In the genomic region with DNA sequence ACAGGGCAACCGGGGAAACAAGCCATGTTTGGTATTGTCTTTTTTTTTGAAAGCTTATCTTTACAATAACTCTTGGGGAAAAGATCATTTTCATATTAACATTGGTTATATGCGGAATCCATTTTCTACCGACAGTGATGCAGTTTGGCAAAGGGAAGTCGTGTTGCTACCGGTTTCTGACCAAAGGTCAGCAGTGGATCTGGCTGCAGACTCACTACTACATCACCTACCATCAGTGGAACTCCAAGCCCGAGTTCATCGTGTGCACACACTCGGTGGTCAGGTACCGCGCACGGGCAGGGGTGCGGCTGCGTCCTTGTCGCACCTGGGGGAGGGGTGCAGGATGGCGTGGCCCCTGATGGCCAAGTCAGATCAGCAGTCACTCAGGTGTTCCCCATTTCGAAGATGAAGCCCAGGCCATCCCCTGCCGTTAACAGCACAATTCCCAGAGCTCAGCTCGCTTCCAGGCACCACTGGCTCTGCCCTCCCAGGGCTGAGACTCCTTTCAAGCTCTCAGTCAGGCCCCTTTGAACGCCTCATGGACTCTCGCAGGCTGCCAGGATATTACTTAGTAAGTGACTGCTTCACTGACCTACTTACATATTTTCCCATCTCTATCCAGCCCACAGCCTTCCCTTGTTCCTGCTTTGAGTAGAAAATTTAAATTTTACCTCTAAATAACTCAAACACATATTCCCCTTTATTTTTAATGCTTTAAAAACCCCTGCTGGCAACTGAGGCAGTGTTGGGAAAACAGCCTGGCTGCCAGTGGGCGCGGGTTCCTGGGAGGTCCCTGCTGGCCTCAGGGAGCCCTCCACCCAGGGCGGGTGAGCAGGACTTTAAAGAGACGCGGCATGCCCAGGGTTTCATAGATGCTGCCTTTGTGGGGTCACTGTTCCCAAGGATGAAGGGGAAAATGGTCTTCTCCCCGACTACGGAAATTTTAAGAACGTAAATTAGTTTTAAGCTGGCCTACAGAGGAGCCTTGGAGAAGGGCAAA, we compare ENCODE assay signal across 27 cellular contexts.
"Had no signal": no experiment of that assay in that cellular context is flagged by ENCODE, and none has a peak within 500 bp of the region (broad histone marks: within the 10 kb centered on the region; RNA-seq: fewer than 3 reads in every experiment).

No MANE protein-coding gene starts in this region.

- H3K4me3 ChIP-seq: breast epithelium, esophagus squamous epithelium, stomach, thyroid gland had no signal

- H3K27ac ChIP-seq: breast epithelium, epithelial cell of prostate, esophagus squamous epithelium, neutrophil, stomach, thyroid gland had no signal

- ATAC-seq: activated CD8-positive, alpha-beta T cell treated with anti-CD3 and anti-CD28 coated beads for 36 hours; activated naive CD4-positive, alpha-beta T cell treated with anti-CD3 and anti-CD28 coated beads, Interleukin-2, amount 50 U/mL, for 72 hours; left cardiac atrium; sciatic nerve; stimulated activated naive B cell treated with anti-CD40 and anti-IgM and Interleukin-4, amounts not matched to agents 10 μg/mL and 1 μg/mL and 100 μg/mL, for 72 hours had no signal

- H3K36me3 Mint-ChIP-seq: memory B cell; stimulated activated naive B cell treated with anti-CD40 and anti-IgM and Interleukin-4, amounts not matched to agents 10 μg/mL and 1 μg/mL and 100 μg/mL, for 72 hours had no signal

- H3K36me3 ChIP-seq: breast epithelium, neutrophil had no signal

- H3K9me3 Mint-ChIP-seq: activated B cell treated with CpG ODN at 0.5 μM for 24 hours; activated CD8-positive, alpha-beta T cell treated with anti-CD3 and anti-CD28 coated beads for 36 hours; activated naive CD4-positive, alpha-beta T cell treated with anti-CD3 and anti-CD28 coated beads, Interleukin-2, amount 50 U/mL, for 72 hours; activated T-helper 2 cell treated with anti-CD3 and anti-CD28 coated beads, Interferon-gamma antibody, Interleukin-2, Interleukin-4, amounts not matched to agents 10 μg/mL and 5 μg/mL and 100 μg/mL, durations not matched to agents 14 hours and 24 hours and 36 hours; central memory CD8-positive, alpha-beta T cell; memory B cell; nephron; stimulated activated naive B cell treated with anti-CD40 and anti-IgM and Interleukin-4, amounts not matched to agents 10 μg/mL and 1 μg/mL and 100 μg/mL, for 72 hours; T-helper 2 cell treated with Interferon-gamma antibody and Interleukin-4, amounts not matched to agents 5 μg/mL and 100 μg/mL, for 36 hours had no signal

- H3K4me3 Mint-ChIP-seq: activated B cell treated with CpG ODN at 0.5 μM for 24 hours; activated CD8-positive, alpha-beta T cell treated with anti-CD3 and anti-CD28 coated beads for 36 hours; central memory CD8-positive, alpha-beta T cell; memory B cell; nephron; stimulated activated naive B cell treated with anti-CD40 and anti-IgM and Interleukin-4, amounts not matched to agents 10 μg/mL and 1 μg/mL and 100 μg/mL, for 72 hours; T-helper 2 cell treated with Interferon-gamma antibody and Interleukin-4, amounts not matched to agents 5 μg/mL and 100 μg/mL, for 36 hours had no signal

- H3K4me1 Mint-ChIP-seq: activated B cell treated with CpG ODN at 0.5 μM for 24 hours; central memory CD8-positive, alpha-beta T cell; memory B cell; stimulated activated naive B cell treated with anti-CD40 and anti-IgM and Interleukin-4, amounts not matched to agents 10 μg/mL and 1 μg/mL and 100 μg/mL, for 72 hours had no signal

- H3K9me3 ChIP-seq: breast epithelium, esophagus squamous epithelium, neutrophil, stomach, thyroid gland had no signal

- H3K27ac Mint-ChIP-seq: activated B cell treated with CpG ODN at 0.5 μM for 24 hours; activated CD8-positive, alpha-beta T cell treated with anti-CD3 and anti-CD28 coated beads for 36 hours; activated T-helper 2 cell treated with anti-CD3 and anti-CD28 coated beads, Interferon-gamma antibody, Interleukin-2, Interleukin-4, amounts not matched to agents 10 μg/mL and 5 μg/mL and 100 μg/mL, durations not matched to agents 14 hours and 24 hours and 36 hours; memory B cell; nephron; progenitor cell of endocrine pancreas; stimulated activated naive B cell treated with anti-CD40 and anti-IgM and Interleukin-4, amounts not matched to agents 10 μg/mL and 1 μg/mL and 100 μg/mL, for 72 hours; T-helper 2 cell treated with Interferon-gamma antibody and Interleukin-4, amounts not matched to agents 5 μg/mL and 100 μg/mL, for 36 hours had no signal

- DNase-seq: activated B cell treated with CpG ODN at 0.5 μM for 24 hours; activated CD4-positive, alpha-beta T cell treated with anti-CD3 and anti-CD28 coated beads, Interleukin-2, amount 50 U/mL, for 1 hour; activated CD8-positive, alpha-beta T cell treated with anti-CD3 and anti-CD28 coated beads for 36 hours; activated naive CD4-positive, alpha-beta T cell; activated T-cell treated with anti-CD3 and anti-CD28 coated beads, Interleukin-2, amount 50 U/mL, for 48 hours; dermis blood vessel endothelial cell; effector CD4-positive, alpha-beta T cell; esophagus squamous epithelium; foreskin melanocyte; left cardiac atrium; small intestine; stimulated activated CD4-positive, alpha-beta T cell treated with anti-CD3 and anti-CD28 coated beads, Interleukin-2, amount 100 ng/mL, for 24 hours; stimulated activated naive B cell treated with anti-CD40 and anti-IgM and Interleukin-4, amounts not matched to agents 10 μg/mL and 1 μg/mL and 100 μg/mL, for 72 hours; stomach; T-helper 1 cell; thyroid gland had no signal

- H3K4me1 ChIP-seq: breast epithelium, esophagus squamous epithelium, stomach had no signal

- H3K27me3 ChIP-seq: breast epithelium, esophagus squamous epithelium, stomach, thyroid gland had no signal

- H3K27me3 Mint-ChIP-seq: activated CD8-positive, alpha-beta T cell treated with anti-CD3 and anti-CD28 coated beads for 36 hours had no signal
